20 cellular contexts compared by ENCODE assay signal in the genomic region with DNA sequence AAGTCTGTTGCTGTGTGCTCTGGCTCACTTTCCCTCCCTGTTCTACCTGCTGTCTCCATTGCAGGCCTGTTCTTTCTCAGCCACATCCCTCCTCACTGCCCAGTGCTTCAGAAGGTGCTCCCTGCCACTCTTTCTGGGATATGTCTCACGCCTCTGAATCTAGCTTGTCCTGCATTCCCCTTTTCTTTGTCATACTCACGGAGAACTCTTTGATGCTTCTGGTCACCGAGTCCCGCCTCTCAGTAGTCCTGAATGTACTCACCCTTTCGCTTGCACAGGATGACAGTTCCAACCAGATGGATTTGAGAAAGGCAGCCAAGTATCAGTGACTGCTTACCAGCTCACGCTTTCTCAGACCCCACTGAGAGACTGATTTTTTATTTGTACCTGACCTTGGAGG.
DNase-seq lines count a peak whose midpoint lies in the region; ATAC-seq and TF ChIP-seq lines count a peak whose summit lies in the region.
"Had no signal": no experiment of that assay in that cellular context is flagged by ENCODE, and none has a peak within 500 bp of the region (broad histone marks: within the 10 kb centered on the region; RNA-seq: fewer than 3 reads in every experiment).

No MANE protein-coding gene starts in this region.

- POLR2A ChIA-PET in activated B cell treated with CpG ODN at 0.5 μM for 24 hours (lab: Charles Lee): no interaction called here

- H3K9me3 ChIP-seq in iPS-20b (ENCODE audit: insufficient read depth, low read depth, low read length): 0 out of 2 replicates have a peak, but pooled peaks cover 3% of the 10 kb centered on the region
- H3K9me3 ChIP-seq: body of pancreas, colonic mucosa, upper lobe of right lung had no signal

- H3K27ac ChIP-seq in iPS-20b (ENCODE audit: low read length): no peak overlapping the region
- H3K27ac ChIP-seq: body of pancreas, colonic mucosa, upper lobe of right lung had no signal

- CTCF ChIA-PET in activated B cell treated with CpG ODN at 0.5 μM for 24 hours (lab: Charles Lee): interaction anchor here (1.0 kb wide), 1 partner anchor 16 kb away, joined by 3 read pairs; no protein-coding TSS in a partner anchor

- peaks cover 16% of the 10 kb centered on the region for H3K4me1 ChIP-seq in iPS-20b (ENCODE audit: insufficient read depth, low read length)
- H3K4me1 ChIP-seq: body of pancreas, colonic mucosa, upper lobe of right lung had no signal

- no peaks in the 10 kb centered on the region for H3K27me3 ChIP-seq in iPS-20b (ENCODE audit: insufficient read depth, low read length)
- H3K27me3 ChIP-seq: body of pancreas, colonic mucosa, upper lobe of right lung had no signal

- peaks cover 68% of the 10 kb centered on the region for H3K36me3 ChIP-seq in iPS-20b (ENCODE audit: insufficient read depth, low read depth, low read length)
- H3K36me3 ChIP-seq: colonic mucosa had no signal

- intact Hi-C loops in activated B cell treated with CpG ODN at 0.5 μM for 24 hours (cut with micrococcal nuclease): loop anchor here (5.0 kb wide), 1 partner anchor 37 kb away; no protein-coding TSS in a partner anchor

- H3K36me3 Mint-ChIP-seq in activated naive CD4-positive, alpha-beta T cell treated with anti-CD3 and anti-CD28 coated beads, Interleukin-2, amount 50 U/mL, for 72 hours: peaks cover 33 to 57% of the 10 kb centered on the region in 2 donors
- H3K36me3 Mint-ChIP-seq in activated B cell treated with CpG ODN at 0.5 μM for 24 hours (ENCODE audit: low read depth) (peaks cover 93% of the 10 kb centered on the region), glutamatergic neuron (ENCODE audit: unreplicated experiment) (peaks cover 15% of the 10 kb centered on the region)

- H3K4me1 Mint-ChIP-seq in activated B cell treated with CpG ODN at 0.5 μM for 24 hours: peaks cover 14% of the 10 kb centered on the region
- H3K4me1 Mint-ChIP-seq in glutamatergic neuron (ENCODE audit: low read depth, unreplicated experiment): peaks cover 1% of the 10 kb centered on the region

- peaks cover 0 to 5% of the 10 kb centered on the region in 2 donors for H3K9me3 Mint-ChIP-seq in activated naive CD4-positive, alpha-beta T cell treated with anti-CD3 and anti-CD28 coated beads, Interleukin-2, amount 50 U/mL, for 72 hours
- H3K9me3 Mint-ChIP-seq in activated B cell treated with CpG ODN at 0.5 μM for 24 hours (no peaks in the 10 kb centered on the region), glutamatergic neuron (ENCODE audit: unreplicated experiment) (peaks cover 3% of the 10 kb centered on the region)

- no peak for ATAC-seq in activated naive CD4-positive, alpha-beta T cell treated with anti-CD3 and anti-CD28 coated beads, Interleukin-2, amount 50 U/mL, for 72 hours
- ATAC-seq in activated B cell treated with CpG ODN at 0.5 μM for 24 hours (ENCODE audit: low read depth) (no peak), GM21423 (IDR thresholded peaks at IDR 0.05; ENCODE audit: unreplicated experiment) (no peak)
- ATAC-seq: body of pancreas, upper lobe of right lung had no signal

- no peak overlapping the region for H3K4me3 Mint-ChIP-seq in activated B cell treated with CpG ODN at 0.5 μM for 24 hours
- H3K4me3 Mint-ChIP-seq in glutamatergic neuron (ENCODE audit: unreplicated experiment): no peak overlapping the region

- TF ChIP-seq CTCF in activated B cell treated with CpG ODN at 0.5 μM for 24 hours (IDR thresholded peaks at IDR 0.05) (no peak), glutamatergic neuron (IDR thresholded peaks at IDR 0.05; ENCODE audit: partially characterized antibody, unreplicated experiment) (no peak)

- H3K27ac Mint-ChIP-seq in activated naive CD4-positive, alpha-beta T cell treated with anti-CD3 and anti-CD28 coated beads, Interleukin-2, amount 50 U/mL, for 72 hours: peak overlapping the region; percentile 44 to 70
- H3K27ac Mint-ChIP-seq in activated B cell treated with CpG ODN at 0.5 μM for 24 hours (peak overlapping the region; percentile 63), glutamatergic neuron (ENCODE audit: unreplicated experiment) (no peak overlapping the region)

- no peak overlapping the region for H3K4me3 ChIP-seq in iPS-20b (ENCODE audit: low read length)
- H3K4me3 ChIP-seq: body of pancreas, colonic mucosa, lung, upper lobe of right lung had no signal

- peak overlapping the region; percentile 10; the same call in 1 of the 2 replicates for H3K9ac ChIP-seq in iPS-20b (ENCODE audit: low read depth, low read length)

- no peaks in the 10 kb centered on the region for H3K27me3 Mint-ChIP-seq in activated B cell treated with CpG ODN at 0.5 μM for 24 hours
- no peaks in the 10 kb centered on the region for H3K27me3 Mint-ChIP-seq in glutamatergic neuron (ENCODE audit: unreplicated experiment)

- no peak for DNase-seq in activated naive CD4-positive, alpha-beta T cell treated with anti-CD3 and anti-CD28 coated beads, Interleukin-2, amount 50 U/mL, for 72 hours (ENCODE audit: low spot score in 2 of 2)
- DNase-seq in activated naive CD4-positive, alpha-beta T cell treated with Interleukin-2 at 50 U/mL for 16 hours: no peak
- DNase-seq in activated B cell treated with CpG ODN at 0.5 μM for 24 hours (no peak), glutamatergic neuron (no peak), DMS 273 treated with DMSO at 0.1 percent for 48 hours (lab: John Stamatoyannopoulos, UW) (no peak)
- DNase-seq in stimulated activated CD4-positive, alpha-beta T cell treated with anti-CD3 and anti-CD28 coated beads, Interleukin-2, amount 100 ng/mL, for 48 hours: no peak
- DNase-seq: activated CD4-positive, alpha-beta T cell treated with anti-CD3 and anti-CD28 coated beads for 4 hours; activated naive CD4-positive, alpha-beta T cell; body of pancreas; colonic mucosa; DMS79 treated with DMSO at 0.1 percent for 48 hours; KG1; NCI-H2029 treated with DMSO at 0.1 percent for 48 hours; NCI-H446 treated with DMSO at 0.1 percent for 48 hours; stimulated activated CD4-positive, alpha-beta T cell treated with anti-CD3 and anti-CD28 coated beads, Interleukin-1b, Interleukin-23, amount 100 ng/mL, for 48 hours; T1000; upper lobe of right lung had no signal
